In genomic region chr6:160005861-160006540, GRCh38 we compare ENCODE assay signal across 2 cellular contexts.
A peak's percentile ranks its signal among the peaks of the same experiment; 100 is the strongest.
TF ChIP-seq lines count a peak whose summit lies in the region.

No MANE protein-coding gene starts in this region.

TF ChIP-seq in HCT116, 20 proteins besides CTCF, POLR2A, EP300 and RAD21:
- TF ChIP-seq ZBTB33 (IDR thresholded peaks at IDR 0.05; ENCODE audit: extremely low read depth, insufficient replicate concordance, low read length) (no peak), MAX (IDR thresholded peaks at IDR 0.05) (no peak), JUND (IDR thresholded peaks at IDR 0.05) (no peak), TCF7L2 (IDR thresholded peaks at IDR 0.05; ENCODE audit: borderline replicate concordance, extremely low read depth, insufficient read depth, insufficient read length) (no peak), REST (IDR thresholded peaks at IDR 0.05; ENCODE audit: low read depth) (peak; percentile 8; the same call in 1 of the 2 replicates), YY1 (IDR thresholded peaks at IDR 0.05; ENCODE audit: extremely low read depth, insufficient replicate concordance, low read depth, low read length) (no peak), SIN3A (IDR thresholded peaks at IDR 0.05; ENCODE audit: low read depth) (no peak)
TF ChIP-seq in HCT116: peak in this region for 1.

TF ChIP-seq in K562, 482 proteins besides CTCF, POLR2A, EP300 and RAD21 (continues in another document):
- 0 out of 2 replicates have a peak, but pooled peaks have one; percentile 33 for TF ChIP-seq ZNF740 (CRISPR knock-in tag; IDR thresholded peaks at IDR 0.05)
- TF ChIP-seq ZNF740 (tag; IDR thresholded peaks at IDR 0.05) = no peak
- TF ChIP-seq NFIC (IDR thresholded peaks at IDR 0.05) = peak; percentile 17; the same call in 1 of the 2 replicates
- TF ChIP-seq FIP1L1 (IDR thresholded peaks at IDR 0.05; ENCODE audit: low read depth, low read length, poor library complexity, severe bottlenecking) = peak; percentile 19
- peak; percentile 20; the same call in 1 of the 2 replicates for TF ChIP-seq NCOA1 (IDR thresholded peaks at IDR 0.05; ENCODE audit: low read depth)
- TF ChIP-seq CHAMP1 (IDR thresholded peaks at IDR 0.05) = peak; percentile 93
- TF ChIP-seq ATF3 (IDR thresholded peaks at IDR 0.05) = peak; percentile 54; the same call in 1 of the 2 replicates
- no peak for TF ChIP-seq ATF3 (CRISPR knock-in tag; conservative IDR thresholded peaks at IDR 0.05)
- TF ChIP-seq ZBTB40 (IDR thresholded peaks at IDR 0.05) = no peak
- no peak for TF ChIP-seq ZBTB40 (CRISPR knock-in tag; IDR thresholded peaks at IDR 0.05)
- TF ChIP-seq EHMT2 (IDR thresholded peaks at IDR 0.05) = peak; percentile 55; the same call in 1 of the 2 replicates
- no peak for TF ChIP-seq JUND (IDR thresholded peaks at IDR 0.05; ENCODE audit: borderline replicate concordance, low read depth, low read length)
- TF ChIP-seq JUND (tag; IDR thresholded peaks at IDR 0.05; ENCODE audit: borderline replicate concordance, low read depth, low read length) = no peak
- TF ChIP-seq PCBP1 (IDR thresholded peaks at IDR 0.05; ENCODE audit: low read depth, low read length, poor library complexity, severe bottlenecking) = peak; percentile 70
- no peak for TF ChIP-seq THRA (IDR thresholded peaks at IDR 0.05)
- peak; percentile 99 for TF ChIP-seq ZBTB33 (CRISPR knock-in tag; IDR thresholded peaks at IDR 0.05)
- TF ChIP-seq MAX (CRISPR knock-in tag; IDR thresholded peaks at IDR 0.05) = 0 out of 2 replicates have a peak, but pooled peaks have one; percentile 15
- TF ChIP-seq SAFB2 (IDR thresholded peaks at IDR 0.05; ENCODE audit: borderline replicate concordance, low read depth, low read length, severe bottlenecking) = no peak
- peak in 1 of 2 experiments; percentile 38; a peak in 1 of 3 replicates for TF ChIP-seq CBX3 (IDR thresholded peaks at IDR 0.05; ENCODE audit: borderline replicate concordance in 1 of 2, low read length in 2 of 2)
- no peak for TF ChIP-seq ZNF518B (CRISPR knock-in tag; IDR thresholded peaks at IDR 0.05)
- no peak for TF ChIP-seq AFF1 (IDR thresholded peaks at IDR 0.05; ENCODE audit: low read depth in 1 of 2, partially characterized antibody in 2 of 2)
